ENCODE assay signal across 25 cellular contexts in the genomic region with DNA sequence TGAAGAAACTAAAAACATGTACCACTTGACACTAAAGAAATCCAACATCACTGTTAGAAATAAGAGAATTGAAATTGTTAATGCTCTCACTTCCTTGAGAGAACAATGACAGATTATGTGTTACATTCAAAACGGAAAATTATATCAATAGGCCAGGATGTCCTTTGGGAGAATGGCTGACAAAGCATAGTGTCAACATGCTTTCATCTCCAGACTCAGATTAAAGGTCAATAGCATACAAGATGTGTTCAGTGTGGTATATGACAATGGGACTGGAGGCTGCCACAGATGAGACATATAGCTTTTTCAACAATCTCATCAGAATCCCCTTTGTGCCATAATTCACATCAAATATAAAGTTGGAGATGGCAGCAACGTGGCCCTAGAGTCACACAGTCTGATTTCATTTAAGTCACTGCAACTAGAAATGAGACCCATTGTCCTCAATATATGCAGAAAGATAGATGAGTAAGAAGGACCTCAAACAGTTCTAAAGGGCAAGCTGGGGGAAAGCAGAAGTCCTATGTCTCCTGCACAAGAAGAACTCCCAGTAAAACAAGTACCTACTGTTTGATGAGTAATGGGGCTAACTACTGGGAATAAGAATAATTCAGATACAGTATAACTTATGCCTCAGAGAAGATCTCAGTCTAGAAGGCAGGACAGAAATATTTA.
DNase-seq lines count a peak whose midpoint lies in the region; ATAC-seq and TF ChIP-seq lines count a peak whose summit lies in the region.
"Had no signal": no experiment of that assay in that cellular context is flagged by ENCODE, and none has a peak within 500 bp of the region (broad histone marks: within the 10 kb centered on the region; RNA-seq: fewer than 3 reads in every experiment).

No MANE protein-coding gene starts in this region.

- no peak for TF ChIP-seq CTCF in GM23338 (conservative IDR thresholded peaks at IDR 0.05; ENCODE audit: low read depth in 2 of 2)

- no peaks in the 10 kb centered on the region for H3K27me3 ChIP-seq in GM23338 (ENCODE audit: insufficient read depth)
- H3K27me3 ChIP-seq: BLaER1 treated with 17β-estradiol and CSF1 and Interleukin-3, amounts not matched to agents 10 nM and 100 nM; SJCRH30 had no signal

- no peaks in the 10 kb centered on the region for H3K4me1 ChIP-seq in GM23338 (ENCODE audit: insufficient read depth)
- H3K4me1 ChIP-seq: SJCRH30 had no signal

- H2AFZ ChIP-seq in GM23338 = no peak overlapping the region

- H3K9me2 ChIP-seq in GM23338 (ENCODE audit: insufficient read depth) = peaks cover 4% of the 10 kb centered on the region; the same call in 1 of the 2 replicates

- no peaks in the 10 kb centered on the region for H3K79me2 ChIP-seq in GM23338 (replicated peaks; ENCODE audit: insufficient read depth)

- no peak overlapping the region for H3K27ac ChIP-seq in GM23338 (ENCODE audit: low read depth)
- H3K27ac ChIP-seq: BLaER1 treated with 17β-estradiol and CSF1 and Interleukin-3, amounts not matched to agents 10 nM and 100 nM; SJCRH30 had no signal

- no peaks in the 10 kb centered on the region for H3K27me3 Mint-ChIP-seq in activated naive CD8-positive, alpha-beta T cell treated with anti-CD3 and anti-CD28 coated beads, Interleukin-2, amount 50 U/mL, for 24 hours
- H3K27me3 Mint-ChIP-seq in activated naive CD8-positive, alpha-beta T cell treated with anti-CD3 and anti-CD28 coated beads for 36 hours = no peaks in the 10 kb centered on the region
- no peaks in the 10 kb centered on the region for H3K27me3 Mint-ChIP-seq in stimulated activated memory B cell treated with anti-CD40 and anti-IgM and Interleukin-4, amounts not matched to agents 10 μg/mL and 1 μg/mL and 100 μg/mL, for 72 hours
- H3K27me3 Mint-ChIP-seq in GM23338 (ENCODE audit: insufficient read depth, low read depth, poor library complexity) = peaks cover 3% of the 10 kb centered on the region
- H3K27me3 Mint-ChIP-seq: CD4-positive, alpha-beta T cell had no signal

- no peak overlapping the region for H3K4me3 ChIP-seq in GM23338
- H3K4me3 ChIP-seq: BLaER1 treated with 17β-estradiol and CSF1 and Interleukin-3, amounts not matched to agents 10 nM and 100 nM; SJCRH30 had no signal

- no peak for DNase-seq in activated naive CD8-positive, alpha-beta T cell treated with anti-CD3 and anti-CD28 coated beads, Interleukin-2, amount 50 U/mL, for 24 hours
- DNase-seq in activated naive CD8-positive, alpha-beta T cell treated with anti-CD3 and anti-CD28 coated beads for 36 hours = no peak
- DNase-seq in DMS53 (lab: John Stamatoyannopoulos, UW) = peak; percentile 61
- peak; percentile 2 for DNase-seq in NCI-H69 (lab: John Stamatoyannopoulos, UW)
- DNase-seq in DMS 273 treated with DMSO at 0.1 percent for 48 hours (lab: John Stamatoyannopoulos, UW) = no peak
- no peak for DNase-seq in GM23338 (ENCODE audit: low spot score)
- DNase-seq: CD4-positive, alpha-beta T cell; COR-L47; Karpas-422; NCI-H1092 treated with DMSO at 0.1 percent for 48 hours; NCI-H146; NCI-H1930; NCI-H2107; NCI-H226; NCI-H524; NCI-H82; NK-92 treated with Interleukin-12 subunit alpha and Interleukin-12 subunit beta, amount 100 ng/mL, for 24 hours; PC-3; SJCRH30; T-helper 2 cell had no signal

- H4K20me1 ChIP-seq in GM23338 (replicated peaks; ENCODE audit: insufficient read depth) = no peaks in the 10 kb centered on the region
- H4K20me1 ChIP-seq: BLaER1 treated with 17β-estradiol and CSF1 and Interleukin-3, amounts not matched to agents 10 nM and 100 nM had no signal

- peak; percentile 49 for ATAC-seq in activated naive CD8-positive, alpha-beta T cell treated with anti-CD3 and anti-CD28 coated beads, Interleukin-2, amount 50 U/mL, for 24 hours
- peak; percentile 77 for ATAC-seq in stimulated activated memory B cell treated with anti-CD40 and anti-IgM and Interleukin-4, amounts not matched to agents 10 μg/mL and 1 μg/mL and 100 μg/mL, for 72 hours
- ATAC-seq in HG03139 (IDR thresholded peaks at IDR 0.05; ENCODE audit: unreplicated experiment) (no peak), GM23338 (no peak)
- ATAC-seq: HCT116, PC-3, Right ventricle myocardium inferior had no signal

- H3K27ac Mint-ChIP-seq in activated naive CD8-positive, alpha-beta T cell treated with anti-CD3 and anti-CD28 coated beads, Interleukin-2, amount 50 U/mL, for 24 hours = no peak overlapping the region
- no peak overlapping the region for H3K27ac Mint-ChIP-seq in activated naive CD8-positive, alpha-beta T cell treated with anti-CD3 and anti-CD28 coated beads for 36 hours
- H3K27ac Mint-ChIP-seq in stimulated activated memory B cell treated with anti-CD40 and anti-IgM and Interleukin-4, amounts not matched to agents 10 μg/mL and 1 μg/mL and 100 μg/mL, for 72 hours = no peak overlapping the region
- H3K27ac Mint-ChIP-seq in GM23338 = no peak overlapping the region
- H3K27ac Mint-ChIP-seq: CD4-positive, alpha-beta T cell had no signal

- no peaks in the 10 kb centered on the region for H3F3A ChIP-seq in GM23338 (replicated peaks; ENCODE audit: low read depth)

- no peak overlapping the region for H3K4me2 ChIP-seq in GM23338
- H3K4me2 ChIP-seq: BLaER1 treated with 17β-estradiol and CSF1 and Interleukin-3, amounts not matched to agents 10 nM and 100 nM had no signal

- peaks cover 7% of the 10 kb centered on the region for H3K9me3 Mint-ChIP-seq in activated naive CD8-positive, alpha-beta T cell treated with anti-CD3 and anti-CD28 coated beads, Interleukin-2, amount 50 U/mL, for 24 hours
- peaks cover 4% of the 10 kb centered on the region for H3K9me3 Mint-ChIP-seq in activated naive CD8-positive, alpha-beta T cell treated with anti-CD3 and anti-CD28 coated beads for 36 hours
- H3K9me3 Mint-ChIP-seq in stimulated activated memory B cell treated with anti-CD40 and anti-IgM and Interleukin-4, amounts not matched to agents 10 μg/mL and 1 μg/mL and 100 μg/mL, for 72 hours = no peaks in the 10 kb centered on the region
- peaks cover 6% of the 10 kb centered on the region for H3K9me3 Mint-ChIP-seq in GM23338

- no peak overlapping the region for H3K4me3 Mint-ChIP-seq in activated naive CD8-positive, alpha-beta T cell treated with anti-CD3 and anti-CD28 coated beads, Interleukin-2, amount 50 U/mL, for 24 hours
- H3K4me3 Mint-ChIP-seq in activated naive CD8-positive, alpha-beta T cell treated with anti-CD3 and anti-CD28 coated beads for 36 hours = no peak overlapping the region
- H3K4me3 Mint-ChIP-seq in stimulated activated memory B cell treated with anti-CD40 and anti-IgM and Interleukin-4, amounts not matched to agents 10 μg/mL and 1 μg/mL and 100 μg/mL, for 72 hours = no peak overlapping the region
- no peak overlapping the region for H3K4me3 Mint-ChIP-seq in GM23338
- H3K4me3 Mint-ChIP-seq: CD4-positive, alpha-beta T cell had no signal

- no peaks in the 10 kb centered on the region for H3K36me3 ChIP-seq in GM23338 (ENCODE audit: insufficient read depth)
- H3K36me3 ChIP-seq: BLaER1 treated with 17β-estradiol and CSF1 and Interleukin-3, amounts not matched to agents 10 nM and 100 nM; SJCRH30 had no signal

- peaks cover 2% of the 10 kb centered on the region for H3K36me3 Mint-ChIP-seq in activated naive CD8-positive, alpha-beta T cell treated with anti-CD3 and anti-CD28 coated beads, Interleukin-2, amount 50 U/mL, for 24 hours (ENCODE audit: low read depth)
- H3K36me3 Mint-ChIP-seq in activated naive CD8-positive, alpha-beta T cell treated with anti-CD3 and anti-CD28 coated beads for 36 hours = peaks cover 3% of the 10 kb centered on the region
- no peaks in the 10 kb centered on the region for H3K36me3 Mint-ChIP-seq in stimulated activated memory B cell treated with anti-CD40 and anti-IgM and Interleukin-4, amounts not matched to agents 10 μg/mL and 1 μg/mL and 100 μg/mL, for 72 hours
- peaks cover 6% of the 10 kb centered on the region for H3K36me3 Mint-ChIP-seq in GM23338 (ENCODE audit: low read depth)

- H3K4me1 Mint-ChIP-seq in activated naive CD8-positive, alpha-beta T cell treated with anti-CD3 and anti-CD28 coated beads, Interleukin-2, amount 50 U/mL, for 24 hours = peaks cover 5% of the 10 kb centered on the region
- H3K4me1 Mint-ChIP-seq in activated naive CD8-positive, alpha-beta T cell treated with anti-CD3 and anti-CD28 coated beads for 36 hours = peaks cover 2% of the 10 kb centered on the region
- peaks cover 5% of the 10 kb centered on the region for H3K4me1 Mint-ChIP-seq in stimulated activated memory B cell treated with anti-CD40 and anti-IgM and Interleukin-4, amounts not matched to agents 10 μg/mL and 1 μg/mL and 100 μg/mL, for 72 hours
- H3K4me1 Mint-ChIP-seq in GM23338 = peaks cover 2% of the 10 kb centered on the region; the same call in 2 of the 3 replicates

TF ChIP-seq in GM23338, 12 proteins besides CTCF, POLR2A, EP300 and RAD21 (continues in another document):
- TF ChIP-seq ZNF114 (CRISPR knock-in tag; IDR thresholded peaks at IDR 0.05) = no peak
- no peak for TF ChIP-seq ZNF331 (CRISPR knock-in tag; IDR thresholded peaks at IDR 0.05; ENCODE audit: low read depth)
- TF ChIP-seq JUNB (IDR thresholded peaks at IDR 0.05; ENCODE audit: unreplicated experiment) = no peak
- TF ChIP-seq EZH2phosphoT487 (IDR thresholded peaks at IDR 0.05; ENCODE audit: unreplicated experiment) = no peak
- no peak for TF ChIP-seq STAT1 (IDR thresholded peaks at IDR 0.05; ENCODE audit: unreplicated experiment)
- TF ChIP-seq POLR2AphosphoS5 (IDR thresholded peaks at IDR 0.05; ENCODE audit: low read depth) = no peak
- no peak for TF ChIP-seq NANOG (IDR thresholded peaks at IDR 0.05; ENCODE audit: borderline replicate concordance)
- TF ChIP-seq CREB1 (CRISPR knock-in tag; IDR thresholded peaks at IDR 0.05; ENCODE audit: low read depth) = no peak
- TF ChIP-seq, protein P1, sequence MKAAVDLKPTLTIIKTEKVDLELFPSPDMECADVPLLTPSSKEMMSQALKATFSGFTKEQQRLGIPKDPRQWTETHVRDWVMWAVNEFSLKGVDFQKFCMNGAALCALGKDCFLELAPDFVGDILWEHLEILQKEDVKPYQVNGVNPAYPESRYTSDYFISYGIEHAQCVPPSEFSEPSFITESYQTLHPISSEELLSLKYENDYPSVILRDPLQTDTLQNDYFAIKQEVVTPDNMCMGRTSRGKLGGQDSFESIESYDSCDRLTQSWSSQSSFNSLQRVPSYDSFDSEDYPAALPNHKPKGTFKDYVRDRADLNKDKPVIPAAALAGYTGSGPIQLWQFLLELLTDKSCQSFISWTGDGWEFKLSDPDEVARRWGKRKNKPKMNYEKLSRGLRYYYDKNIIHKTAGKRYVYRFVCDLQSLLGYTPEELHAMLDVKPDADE (IDR thresholded peaks at IDR 0.05) = no peak
- TF ChIP-seq EZH2 (IDR thresholded peaks at IDR 0.05; ENCODE audit: low read depth, unreplicated experiment) = no peak

Comparison
In these comparisons a context has a peak if more than half of its experiments do, and no peak if none do; other contexts are left out.
1. ATAC-seq: peak in activated naive CD8-positive, alpha-beta T cell treated with anti-CD3 and anti-CD28 coated beads, Interleukin-2, amount 50 U/mL, for 24 hours (single experiment) and stimulated activated memory B cell treated with anti-CD40 and anti-IgM and Interleukin-4, amounts not matched to agents 10 μg/mL and 1 μg/mL and 100 μg/mL, for 72 hours (single experiment); none in HG03139 (single experiment) and GM23338 (single experiment).
2. DNase-seq: peak in DMS53 (single experiment) and NCI-H69 (single experiment); none in activated naive CD8-positive, alpha-beta T cell treated with anti-CD3 and anti-CD28 coated beads, Interleukin-2, amount 50 U/mL, for 24 hours (single experiment), activated naive CD8-positive, alpha-beta T cell treated with anti-CD3 and anti-CD28 coated beads for 36 hours (single experiment), DMS 273 treated with DMSO at 0.1 percent for 48 hours (single experiment) and GM23338 (single experiment).